Comparison of ENCODE assay signal across 10 cellular contexts in the genomic region with DNA sequence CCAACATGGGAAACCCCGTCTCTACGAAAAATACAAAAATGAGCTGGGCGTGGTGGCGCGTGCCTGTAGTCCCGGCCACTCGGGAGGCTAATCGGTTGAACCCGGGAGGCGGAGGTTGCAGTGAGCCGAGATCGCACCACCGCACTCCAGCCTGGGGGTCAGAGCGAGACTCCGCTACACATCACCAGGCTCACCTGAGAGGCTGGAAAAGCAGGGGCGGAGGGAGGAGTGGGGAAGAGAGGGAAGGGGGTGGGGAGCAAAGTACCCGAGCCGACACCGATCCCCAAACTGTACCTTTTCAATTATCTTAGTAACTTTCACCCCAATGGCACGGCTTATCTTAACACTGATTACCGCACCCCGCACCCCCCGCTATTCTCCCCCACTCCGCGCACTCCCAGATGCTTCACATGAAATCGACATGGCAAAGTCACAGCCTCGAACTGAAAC. TPM values are rescaled to one million over a fixed set of nuclear protein-coding genes. Genes with fewer than 3 reads are reported as not detected.
DNase-seq lines count a peak whose midpoint lies in the region; ATAC-seq and TF ChIP-seq lines count a peak whose summit lies in the region.
"Had no signal": no experiment of that assay in that cellular context is flagged by ENCODE, and none has a peak within 500 bp of the region (broad histone marks: within the 10 kb centered on the region; RNA-seq: fewer than 3 reads in every experiment).

No MANE protein-coding gene starts in this region.

- in situ Hi-C loops in GM13976 (cut with MboI; ENCODE audit: low sequenced_read_pairs, unreplicated experiment) = loop anchor here (25.0 kb wide), 1 partner anchor 271 kb away; no protein-coding TSS in a partner anchor

- H3K4me3 Mint-ChIP-seq in glutamatergic neuron (ENCODE audit: unreplicated experiment) = peak overlapping the region; percentile 81

- H3K36me3 Mint-ChIP-seq in glutamatergic neuron (ENCODE audit: unreplicated experiment) = no peaks in the 10 kb centered on the region

- peaks cover under 1% of the 10 kb centered on the region for H3K4me1 Mint-ChIP-seq in glutamatergic neuron (ENCODE audit: low read depth, unreplicated experiment)

- peak overlapping the region; percentile 86; the same call in 1 of the 2 replicates for H3K27ac ChIP-seq in VCaP

- no peak for TF ChIP-seq CTCF in GM13976 (IDR thresholded peaks at IDR 0.05; ENCODE audit: borderline replicate concordance, control extremely low read depth, extremely low read depth, insufficient read depth, missing control alignments)
- no peak for TF ChIP-seq CTCF in VCaP (conservative IDR thresholded peaks at IDR 0.05)
- no peak for TF ChIP-seq CTCF in glutamatergic neuron (IDR thresholded peaks at IDR 0.05; ENCODE audit: partially characterized antibody, unreplicated experiment)

- peaks cover 4% of the 10 kb centered on the region for H3K27me3 Mint-ChIP-seq in glutamatergic neuron (ENCODE audit: unreplicated experiment)

- DNase-seq in GM13976 (ENCODE audit: low spot score) (peak; percentile 45), glutamatergic neuron (no peak), retina (peak; percentile 29), activated gamma-delta T cell treated with Interleukin-2 at 50 U/mL for 16 hours (no peak), dermis blood vessel endothelial cell (no peak), DMS79 (lab: John Stamatoyannopoulos, UW) (no peak)

- no peak overlapping the region for H3K27ac Mint-ChIP-seq in glutamatergic neuron (ENCODE audit: unreplicated experiment)

- ATAC-seq in GM19351 (IDR thresholded peaks at IDR 0.05; ENCODE audit: unreplicated experiment) = no peak

- peaks cover 5% of the 10 kb centered on the region for H3K9me3 Mint-ChIP-seq in glutamatergic neuron (ENCODE audit: unreplicated experiment)

RNA-seq across cellular contexts. Expression of gene SYNM, which starts 46.4 kb away (rescaled TPM):
- total RNA-seq in glutamatergic neuron (ENCODE audit: unreplicated experiment) (4.8 TPM), dermis blood vessel endothelial cell (45.1 and 60.0 TPM in 2 replicates)

RNA-seq across cellular contexts. Expression of gene PGPEP1L, which starts 50.9 kb away (rescaled TPM):
- total RNA-seq in glutamatergic neuron (ENCODE audit: unreplicated experiment) (not detected), dermis blood vessel endothelial cell (not detected in 2 replicates)
- total RNA-seq: myocyte; T-helper 1 cell treated with Interleukin-12 subunit alpha and Interleukin-12 subunit beta and Interleukin-4 antibody, amounts not matched to agents 30 ng/mL and 1 ng/mL, for 36 hours had no signal

Comparison
In these comparisons a context has a peak if more than half of its experiments do, and no peak if none do; other contexts are left out.
1. DNase-seq: peak in GM13976 (single experiment) and retina (single experiment); none in glutamatergic neuron (single experiment), activated gamma-delta T cell treated with Interleukin-2 at 50 U/mL for 16 hours (single experiment), dermis blood vessel endothelial cell (single experiment) and DMS79 (single experiment).